16 cellular contexts compared by ENCODE assay signal in genomic region chr10:124576526-124577420, GRCh38.
DNase-seq lines count a peak whose midpoint lies in the region; ATAC-seq, FAIRE-seq and TF ChIP-seq lines count a peak whose summit lies in the region.
"Had no signal": no experiment of that assay in that cellular context is flagged by ENCODE, and none has a peak within 500 bp of the region (broad histone marks: within the 10 kb centered on the region; RNA-seq: fewer than 3 reads in every experiment).

No MANE protein-coding gene starts in this region.

- H3K27ac ChIP-seq in heart left ventricle, result no peak overlapping the region
- H3K27ac ChIP-seq in kidney (ENCODE audit: low read depth in 2 of 2, low read length in 2 of 2), result no peak overlapping the region
- H3K27ac ChIP-seq in esophagus squamous epithelium, result no peak overlapping the region
- H3K27ac ChIP-seq: BLaER1 treated with 17β-estradiol and CSF1 and Interleukin-3, amounts not matched to agents 10 nM and 100 nM; HL-60 had no signal

- intact Hi-C loops in heart left ventricle (cut with DNase I) (no loop called here), cardiac septum (cut with DNase I) (no loop called here), kidney (cut with DNase I) (no loop called here), posterior vena cava (cut with DNase I) (no loop called here), esophagus squamous epithelium (cut with DNase I) (no loop called here)

- no peak overlapping the region for H3K4me3 ChIP-seq in heart left ventricle
- no peak overlapping the region for H3K4me3 ChIP-seq in kidney (ENCODE audit: low read length in 2 of 2)
- no peak overlapping the region for H3K4me3 ChIP-seq in esophagus squamous epithelium
- H3K4me3 ChIP-seq: BLaER1 treated with 17β-estradiol and CSF1 and Interleukin-3, amounts not matched to agents 10 nM and 100 nM had no signal

- DNase-seq in heart left ventricle (peak in 3 of 5 donors; percentile 16 to 33 (median 19)), cardiac septum (ENCODE audit: low spot score) (no peak), kidney (peak; percentile 52), posterior vena cava (ENCODE audit: low spot score) (peak; percentile 73), NCI-H82 treated with DMSO at 0.1 percent for 48 hours (lab: John Stamatoyannopoulos, UW; ENCODE audit: unreplicated experiment) (no peak), esophagus squamous epithelium (lab: John Stamatoyannopoulos, UW) (no peak)
- DNase-seq in NK-92 treated with Interleukin-12 subunit alpha and Interleukin-12 subunit beta, amount 100 ng/mL, for 24 hours (lab: John Stamatoyannopoulos, UW), result no peak
- DNase-seq: ACHN; CD4-positive, CD25-positive, alpha-beta regulatory T cell; DMS53; GF-D8; HCEC 1CT; HFFc6 had no signal

- TF ChIP-seq POLR2A in heart left ventricle (IDR thresholded peaks at IDR 0.05) (no peak), esophagus squamous epithelium (IDR thresholded peaks at IDR 0.05) (no peak)

- ATAC-seq in heart left ventricle, result no peak

- no peak overlapping the region for H3K9ac ChIP-seq in kidney (ENCODE audit: low read length in 2 of 2)
- H3K9ac ChIP-seq: BLaER1 treated with 17β-estradiol and CSF1 and Interleukin-3, amounts not matched to agents 10 nM and 100 nM had no signal

- peaks cover 0 to 18% (median 0%) of the 10 kb centered on the region in 12 donors for H3K9me3 ChIP-seq in heart left ventricle
- H3K9me3 ChIP-seq in kidney (ENCODE audit: control insufficient read depth in 1 of 2, low read length in 2 of 2), result no peaks in the 10 kb centered on the region
- H3K9me3 ChIP-seq in esophagus squamous epithelium, result no peaks in the 10 kb centered on the region

- no peaks in the 10 kb centered on the region for H3K36me3 ChIP-seq in heart left ventricle
- no peaks in the 10 kb centered on the region for H3K36me3 ChIP-seq in kidney (ENCODE audit: control insufficient read depth in 1 of 2, insufficient read depth in 2 of 2, low read length in 2 of 2)
- no peaks in the 10 kb centered on the region for H3K36me3 ChIP-seq in esophagus squamous epithelium
- H3K36me3 ChIP-seq: BLaER1 treated with 17β-estradiol and CSF1 and Interleukin-3, amounts not matched to agents 10 nM and 100 nM had no signal

- H3K27me3 ChIP-seq in heart left ventricle, result no peaks in the 10 kb centered on the region
- H3K27me3 ChIP-seq in esophagus squamous epithelium, result no peaks in the 10 kb centered on the region
- H3K27me3 ChIP-seq: BLaER1 treated with 17β-estradiol and CSF1 and Interleukin-3, amounts not matched to agents 10 nM and 100 nM had no signal

- FAIRE-seq in kidney (lab: Jason Lieb, UNC), result no peak
- FAIRE-seq: H1 had no signal

- TF ChIP-seq CTCF in heart left ventricle (IDR thresholded peaks at IDR 0.05), result no peak
- no peak for TF ChIP-seq CTCF in kidney (IDR thresholded peaks at IDR 0.05; ENCODE audit: borderline replicate concordance, extremely low read depth, insufficient read depth)
- no peak for TF ChIP-seq CTCF in esophagus squamous epithelium (IDR thresholded peaks at IDR 0.05)

- H3K4me1 ChIP-seq in heart left ventricle (no peaks in the 10 kb centered on the region), kidney (ENCODE audit: control insufficient read depth in 1 of 2, insufficient read depth in 1 of 2, low read depth in 1 of 2, low read length in 2 of 2) (no peaks in the 10 kb centered on the region), esophagus squamous epithelium (peaks cover 0 to 15% (median 3%) of the 10 kb centered on the region in 3 donors)

- 83 to 92% (median 88%) methylated on average over 19 to 20 of the region's 20 CpGs for WGBS in heart left ventricle, 4 donors
- WGBS in esophagus squamous epithelium, 2 donors, result 75% methylated on average over 9 to 14 of the region's 20 CpGs

Comparison
In these comparisons a context has a peak if more than half of its experiments do, and no peak if none do; other contexts are left out.
1. DNase-seq: peak in heart left ventricle (3 of 5), kidney (single experiment) and posterior vena cava (single experiment); none in cardiac septum (single experiment), NK-92 treated with Interleukin-12 subunit alpha and Interleukin-12 subunit beta, amount 100 ng/mL, for 24 hours (single experiment), NCI-H82 treated with DMSO at 0.1 percent for 48 hours (single experiment) and esophagus squamous epithelium (single experiment).